Comparison of ENCODE assay signal across 2 cellular contexts in genomic region chr1:184096580-184096979, GRCh38. TPM values are rescaled to one million over a fixed set of nuclear protein-coding genes. Genes with fewer than 3 reads are reported as not detected.
"Had no signal": no experiment of that assay in that cellular context is flagged by ENCODE, and none has a peak within 500 bp of the region (broad histone marks: within the 10 kb centered on the region; RNA-seq: fewer than 3 reads in every experiment).

No MANE protein-coding gene starts in this region.

RNA-seq across cellular contexts. Expression of gene COLGALT2, which starts 59.1 kb away (rescaled TPM):
- total RNA-seq: HT-29 had no signal
- polyA plus RNA-seq: IgD-negative memory B cell had no signal
